ENCODE assay signal across 16 cellular contexts in genomic region chr17:45345246-45345553, GRCh38. TPM values are rescaled to one million over a fixed set of nuclear protein-coding genes. Genes with fewer than 3 reads are reported as not detected.
A peak's percentile ranks its signal among the peaks of the same experiment; 100 is the strongest.
DNase-seq lines count a peak whose midpoint lies in the region; ATAC-seq and TF ChIP-seq lines count a peak whose summit lies in the region.
"Had no signal": no experiment of that assay in that cellular context is flagged by ENCODE, and none has a peak within 500 bp of the region (broad histone marks: within the 10 kb centered on the region; RNA-seq: fewer than 3 reads in every experiment).

No MANE protein-coding gene starts in this region.

- H3K27me3 ChIP-seq in AG04450 (ENCODE audit: control insufficient read depth, insufficient read depth, low read length) (no peaks in the 10 kb centered on the region), Peyer's patch (no peaks in the 10 kb centered on the region), heart right ventricle (no peaks in the 10 kb centered on the region), sigmoid colon (no peaks in the 10 kb centered on the region)
- H3K27me3 ChIP-seq: brain microvascular endothelial cell had no signal

- ATAC-seq in heart right ventricle, result peak in 4 of 8 donors; percentile 12 to 36 (median 24)
- ATAC-seq in GM19035 (IDR thresholded peaks at IDR 0.05; ENCODE audit: unreplicated experiment), result no peak
- no peak for ATAC-seq in HG02938 (IDR thresholded peaks at IDR 0.05; ENCODE audit: unreplicated experiment)

- DNase-seq in AG04450 (ENCODE audit: low read depth, low spot score), result no peak
- DNase-seq in Peyer's patch, result no peak
- DNase-seq in heart right ventricle, result no peak
- DNase-seq in sigmoid colon, result peak; percentile 43
- no peak for DNase-seq in stimulated activated CD4-positive, alpha-beta T cell treated with anti-CD3 and anti-CD28 coated beads, Interleukin-4, amount 100 ng/mL, for 1 hour
- DNase-seq in T1000 (lab: John Stamatoyannopoulos, UW), result no peak
- DNase-seq: activated naive CD4-positive, alpha-beta T cell; BE2C; effector memory CD4-positive, alpha-beta T cell; NCI-H1092; NK-92 treated with Interleukin-12 subunit alpha and Interleukin-12 subunit beta, amount 100 ng/mL, for 24 hours; stimulated activated CD4-positive, alpha-beta T cell treated with anti-CD3 and anti-CD28 coated beads, Interleukin-2, amount 100 ng/mL, for 48 hours had no signal

- H3K27ac ChIP-seq in AG04450 (ENCODE audit: low read depth, low read length), result peak overlapping the region; percentile 75
- H3K27ac ChIP-seq in Peyer's patch, result peak overlapping the region in 3 of 4 donors; percentile 16 to 49 (median 22)
- H3K27ac ChIP-seq in heart right ventricle, result peak overlapping the region in 8 of 10 donors; percentile 17 to 80 (median 62)
- peak overlapping the region; percentile 27 to 70 (median 36) for H3K27ac ChIP-seq in sigmoid colon
- H3K27ac ChIP-seq: brain microvascular endothelial cell had no signal

- no peak overlapping the region for H3K4me3 ChIP-seq in AG04450 (ENCODE audit: low read depth, low read length)
- no peak overlapping the region for H3K4me3 ChIP-seq in Peyer's patch
- no peak overlapping the region for H3K4me3 ChIP-seq in heart right ventricle
- H3K4me3 ChIP-seq in sigmoid colon, result no peak overlapping the region
- H3K4me3 ChIP-seq: HAP-1 had no signal

- no peaks in the 10 kb centered on the region for H3K9me3 ChIP-seq in AG04450 (ENCODE audit: control insufficient read depth, insufficient read depth, low read length)
- H3K9me3 ChIP-seq in Peyer's patch, result no peaks in the 10 kb centered on the region
- no peaks in the 10 kb centered on the region for H3K9me3 ChIP-seq in heart right ventricle
- no peaks in the 10 kb centered on the region for H3K9me3 ChIP-seq in sigmoid colon
- H3K9me3 ChIP-seq: BE2C had no signal

- no peak for TF ChIP-seq POLR2A in Peyer's patch (IDR thresholded peaks at IDR 0.05)
- no peak for TF ChIP-seq POLR2A in sigmoid colon (IDR thresholded peaks at IDR 0.05)

- CTCF ChIA-PET in AG04450 (lab: Charles Lee), result interaction anchor here (1.0 to 1.1 kb wide), 2 partner anchors 27 to 98 kb away, joined by 3 read pairs; no protein-coding TSS in a partner anchor

- POLR2A ChIA-PET in AG04450 (lab: Yijun Ruan, JAX), result interaction anchor here (0.6 to 2.4 kb wide), 10 partner anchors 19 to 519 kb away, joined by 3 to 32 read pairs (median 5); partner anchors contain the start of genes HEXIM1 and MAP3K14

- TF ChIP-seq CTCF in AG04450 (IDR thresholded peaks at IDR 0.05; ENCODE audit: low read depth, low read length) (no peak), Peyer's patch (IDR thresholded peaks at IDR 0.05) (no peak), heart right ventricle (IDR thresholded peaks at IDR 0.05) (no peak), sigmoid colon (IDR thresholded peaks at IDR 0.05) (no peak)

- TF ChIP-seq EP300 in sigmoid colon (IDR thresholded peaks at IDR 0.05), result no peak

- intact Hi-C loops in heart right ventricle (cut with DNase I), result no loop called here
- intact Hi-C loops in sigmoid colon (cut with DNase I), result no loop called here

- H3K4me1 ChIP-seq in Peyer's patch (no peaks in the 10 kb centered on the region), heart right ventricle (peaks cover 0 to 38% (median 17%) of the 10 kb centered on the region in 9 donors), sigmoid colon (peaks cover 0 to 25% (median 16%) of the 10 kb centered on the region in 4 donors)
- H3K4me1 ChIP-seq: BE2C had no signal

- no peaks in the 10 kb centered on the region for H3K36me3 ChIP-seq in Peyer's patch
- H3K36me3 ChIP-seq in heart right ventricle, result no peaks in the 10 kb centered on the region
- H3K36me3 ChIP-seq in sigmoid colon, result no peaks in the 10 kb centered on the region
- H3K36me3 ChIP-seq: BE2C, brain microvascular endothelial cell, HAP-1 had no signal

- 74 to 77% methylated on average over 3 of the region's 3 CpGs for WGBS in heart right ventricle, 2 donors
- 72 to 81% methylated on average over 3 of the region's 3 CpGs for WGBS in sigmoid colon, 2 donors

RNA-seq across cellular contexts. Expression of gene MAP3K14, which starts 28.4 kb away (rescaled TPM):
- polyA plus RNA-seq in AG04450 (2011; rRNA removed) (4.9 and 6.6 TPM in 2 replicates), heart right ventricle (10 to 100 TPM in 1 of 2 donors, 1 to 10 TPM in 1; 7.9 to 15.9 TPM), sigmoid colon (10 to 100 TPM in 1 of 3 donors, 1 to 10 TPM in 2; 7.2 to 20.8 (median 9.0) TPM)
- polyA minus RNA-seq in AG04450 (2011; rRNA and poly(A)+ RNA removed), result 6.9 and 7.2 TPM in 2 replicates
- total RNA-seq in Peyer's patch (10 to 100 TPM; 16.5 to 30.4 (median 24.7) TPM), heart right ventricle (10 to 100 TPM in 9 of 10 donors, 1 to 10 TPM in 1; 6.7 to 24.1 (median 12.6) TPM), sigmoid colon (10 to 100 TPM in 3 of 4 donors, 1 to 10 TPM in 1; 9.2 to 28.5 (median 14.1) TPM)

Comparison
In these comparisons a context has a peak if more than half of its experiments do, and no peak if none do; other contexts are left out.
1. H3K27ac ChIP-seq: peak in every context shown above with its lines; median percentile 75 in AG04450; 62 in heart right ventricle; 36 in sigmoid colon; 22 in Peyer's patch.